ENCODE assay signal across 1 cellular context in the genomic region with DNA sequence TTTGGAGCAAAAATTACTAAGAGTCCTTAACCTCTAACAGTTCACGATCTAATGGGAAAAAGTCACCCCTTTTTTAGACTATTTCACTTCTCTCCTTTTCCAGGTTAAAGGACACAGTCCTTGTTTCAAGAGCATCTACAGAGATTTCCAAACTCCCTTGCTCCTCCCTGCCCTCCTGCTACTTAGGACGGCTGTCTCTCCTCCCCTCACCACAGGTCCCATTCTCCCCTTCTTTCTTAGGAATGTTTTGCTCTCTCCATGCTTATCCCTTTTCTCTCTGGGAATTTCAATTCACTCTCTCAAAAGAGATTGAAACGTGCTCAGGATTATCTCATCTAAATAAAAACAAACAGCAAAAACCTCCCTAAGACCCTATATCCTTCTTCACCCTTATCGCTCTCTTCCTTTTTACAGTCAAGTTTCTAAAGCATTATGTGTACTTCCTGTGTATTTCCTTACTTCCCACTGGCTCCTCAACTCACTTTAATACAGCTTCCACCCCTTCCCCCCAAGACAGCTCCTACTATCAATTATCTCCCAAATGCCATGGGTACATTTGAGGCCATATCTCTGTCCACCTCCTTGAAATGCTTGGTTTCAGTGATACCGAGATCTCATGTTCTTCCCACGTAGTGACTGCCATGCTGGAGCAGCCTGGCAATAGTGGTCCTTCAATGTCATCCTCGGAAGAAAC.
TF ChIP-seq lines count a peak whose summit lies in the region.

No MANE protein-coding gene starts in this region.

TF ChIP-seq in IMR-90, 13 proteins besides CTCF, POLR2A, EP300 and RAD21:
- TF ChIP-seq MAFK (IDR thresholded peaks at IDR 0.05; ENCODE audit: low read depth, low read length) = no peak
- no peak for TF ChIP-seq BHLHE40 (IDR thresholded peaks at IDR 0.05; ENCODE audit: low read depth, low read length)
- TF ChIP-seq RFX5 (IDR thresholded peaks at IDR 0.05; ENCODE audit: low read depth, low read length) = no peak
- no peak for TF ChIP-seq RCOR1 (IDR thresholded peaks at IDR 0.05; ENCODE audit: insufficient replicate concordance, low read length)
- TF ChIP-seq NFE2L2 (IDR thresholded peaks at IDR 0.05; ENCODE audit: low read depth, low read length) = no peak
- no peak for TF ChIP-seq CEBPB (IDR thresholded peaks at IDR 0.05; ENCODE audit: low read depth, low read length)
- no peak for TF ChIP-seq CHD1 (IDR thresholded peaks at IDR 0.05; ENCODE audit: low read depth, low read length)
- no peak for TF ChIP-seq MXI1 (IDR thresholded peaks at IDR 0.05; ENCODE audit: borderline replicate concordance, low read depth, low read length)
- TF ChIP-seq USF2 (IDR thresholded peaks at IDR 0.05; ENCODE audit: low read depth, low read length) = no peak
- TF ChIP-seq MAZ (IDR thresholded peaks at IDR 0.05; ENCODE audit: borderline replicate concordance, low read depth, low read length) = no peak
- TF ChIP-seq ELK1 (IDR thresholded peaks at IDR 0.05; ENCODE audit: borderline replicate concordance, low read depth, low read length) = no peak
- TF ChIP-seq FOS (IDR thresholded peaks at IDR 0.05; ENCODE audit: low read depth, low read length) = no peak
- TF ChIP-seq SMC3 (IDR thresholded peaks at IDR 0.05; ENCODE audit: low read depth, low read length) = no peak
